8 cellular contexts compared by ENCODE assay signal in genomic region chr9:112334319-112334828, GRCh38. TPM values are rescaled to one million over a fixed set of nuclear protein-coding genes. Genes with fewer than 3 reads are reported as not detected.
DNase-seq lines count a peak whose midpoint lies in the region; ATAC-seq lines count a peak whose summit lies in the region.

No MANE protein-coding gene starts in this region.

- H3K27ac Mint-ChIP-seq in activated naive CD4-positive, alpha-beta T cell treated with anti-CD3 and anti-CD28 coated beads, Interleukin-2, amount 50 U/mL, for 72 hours: peak overlapping the region; percentile 95 to 99

- ATAC-seq in activated naive CD4-positive, alpha-beta T cell treated with anti-CD3 and anti-CD28 coated beads, Interleukin-2, amount 50 U/mL, for 72 hours: peak; percentile 34 to 37
- ATAC-seq in HG02938 (IDR thresholded peaks at IDR 0.05; ENCODE audit: unreplicated experiment): no peak

- no peaks in the 10 kb centered on the region for H3K9me3 Mint-ChIP-seq in activated naive CD4-positive, alpha-beta T cell treated with anti-CD3 and anti-CD28 coated beads, Interleukin-2, amount 50 U/mL, for 72 hours

- H3K27me3 ChIP-seq in NT2/D1 (ENCODE audit: insufficient read depth, insufficient read length) (no peaks in the 10 kb centered on the region), iPS-20b (ENCODE audit: insufficient read depth, low read length) (no peaks in the 10 kb centered on the region)

- H3K36me3 ChIP-seq in NT2/D1 (ENCODE audit: insufficient read depth, insufficient read length, low read length) (no peaks in the 10 kb centered on the region), iPS-20b (ENCODE audit: insufficient read depth, low read depth, low read length) (no peaks in the 10 kb centered on the region)

- peaks cover 0 to 6% of the 10 kb centered on the region in 2 donors for H3K36me3 Mint-ChIP-seq in activated naive CD4-positive, alpha-beta T cell treated with anti-CD3 and anti-CD28 coated beads, Interleukin-2, amount 50 U/mL, for 72 hours

- DNase-seq in NCI-H1417 (lab: John Stamatoyannopoulos, UW) (peak in 2 of 3 experiments; percentile 30 to 69), NCI-H1417 treated with DMSO at 0.1 percent for 48 hours (lab: John Stamatoyannopoulos, UW) (no peak), NT2/D1 (ENCODE audit: low read depth, low spot score) (no peak), GM19240 (ENCODE audit: insufficient read length, low spot score) (no peak)
- peak in 1 of 2 donors; percentile 40 for DNase-seq in activated naive CD4-positive, alpha-beta T cell treated with anti-CD3 and anti-CD28 coated beads, Interleukin-2, amount 50 U/mL, for 72 hours (ENCODE audit: low spot score in 2 of 2)
- peak; percentile 53 for DNase-seq in stimulated activated CD4-positive, alpha-beta T cell treated with anti-CD3 and anti-CD28 coated beads, Interleukin-4, amount 100 ng/mL, for 1 hour

- H3K9me3 ChIP-seq in NT2/D1 (ENCODE audit: insufficient read depth, low read length): no peaks in the 10 kb centered on the region
- no peaks in the 10 kb centered on the region for H3K9me3 ChIP-seq in iPS-20b (ENCODE audit: insufficient read depth, low read depth, low read length)

- H3K9ac ChIP-seq in NT2/D1 (ENCODE audit: insufficient read length, low read depth) (peak overlapping the region; percentile 85), iPS-20b (ENCODE audit: low read depth, low read length) (peak overlapping the region; percentile 91)

- no peak overlapping the region for H3K27ac ChIP-seq in iPS-20b (ENCODE audit: low read length)

- H3K4me1 ChIP-seq in NT2/D1 (ENCODE audit: insufficient read depth, insufficient read length) (no peaks in the 10 kb centered on the region), iPS-20b (ENCODE audit: insufficient read depth, low read length) (peaks cover 10% of the 10 kb centered on the region; the same call in 1 of the 2 replicates)

- H3K4me3 ChIP-seq in NT2/D1 (ENCODE audit: insufficient read length, low read depth) (peak overlapping the region; percentile 43), iPS-20b (ENCODE audit: low read length) (peak overlapping the region; percentile 85)

RNA-seq across cellular contexts. Expression of gene PTBP3, which starts 1.0 kb away (rescaled TPM):
- total RNA-seq in activated naive CD4-positive, alpha-beta T cell treated with anti-CD3 and anti-CD28 coated beads, Interleukin-2, amount 50 U/mL, for 72 hours: 10 to 100 TPM; 77.7 to 91.8 TPM

RNA-seq across cellular contexts. Expression of gene HSDL2, which starts 45.5 kb away (rescaled TPM):
- total RNA-seq in activated naive CD4-positive, alpha-beta T cell treated with anti-CD3 and anti-CD28 coated beads, Interleukin-2, amount 50 U/mL, for 72 hours: 10 to 100 TPM; 32.6 to 34.9 TPM

Comparison
In these comparisons a context has a peak if more than half of its experiments do, and no peak if none do; other contexts are left out.
1. DNase-seq: peak in NCI-H1417 (2 of 3) and stimulated activated CD4-positive, alpha-beta T cell treated with anti-CD3 and anti-CD28 coated beads, Interleukin-4, amount 100 ng/mL, for 1 hour (single experiment); none in NCI-H1417 treated with DMSO at 0.1 percent for 48 hours (single experiment), NT2/D1 (single experiment) and GM19240 (single experiment).